In genomic region chr3:13111874-13112520, GRCh38 we compare ENCODE assay signal across 1 cellular context.
TF ChIP-seq lines count a peak whose summit lies in the region.

No MANE protein-coding gene starts in this region.

TF ChIP-seq in HepG2, 621 proteins besides CTCF, POLR2A, EP300 and RAD21 (continued from another document and continues in another):
- TF ChIP-seq ZNF205 (CRISPR knock-in tag; IDR thresholded peaks at IDR 0.05): 0 out of 2 replicates have a peak, but pooled peaks have one; percentile 31
- TF ChIP-seq ZNF264 (CRISPR knock-in tag; IDR thresholded peaks at IDR 0.05): peak; percentile 96
- TF ChIP-seq ZNF251 (CRISPR knock-in tag; IDR thresholded peaks at IDR 0.05): no peak
- no peak for TF ChIP-seq ELK4 (CRISPR knock-in tag; IDR thresholded peaks at IDR 0.05; ENCODE audit: borderline replicate concordance)
- no peak for TF ChIP-seq SMARCC2 (IDR thresholded peaks at IDR 0.05)
- no peak for TF ChIP-seq GATA4 (IDR thresholded peaks at IDR 0.05; ENCODE audit: borderline replicate concordance, low read depth)
- no peak for TF ChIP-seq ZNF746 (CRISPR knock-in tag; IDR thresholded peaks at IDR 0.05)
- no peak for TF ChIP-seq ZNF24 (IDR thresholded peaks at IDR 0.05)
- TF ChIP-seq ATAD3A (CRISPR knock-in tag; IDR thresholded peaks at IDR 0.05): no peak
- TF ChIP-seq FOXJ3 (CRISPR knock-in tag; IDR thresholded peaks at IDR 0.05; ENCODE audit: borderline replicate concordance): no peak
- no peak for TF ChIP-seq ZNF570 (CRISPR knock-in tag; IDR thresholded peaks at IDR 0.05; ENCODE audit: borderline replicate concordance)
- TF ChIP-seq DNMT3B (CRISPR knock-in tag; conservative IDR thresholded peaks at IDR 0.05): no peak
- TF ChIP-seq HMG20A (CRISPR knock-in tag; IDR thresholded peaks at IDR 0.05; ENCODE audit: borderline replicate concordance): no peak
- no peak for TF ChIP-seq ZBTB3 (CRISPR knock-in tag; IDR thresholded peaks at IDR 0.05; ENCODE audit: borderline replicate concordance, low read depth)
- TF ChIP-seq ZNF160 (CRISPR knock-in tag; IDR thresholded peaks at IDR 0.05): no peak
- TF ChIP-seq ZNF3 (CRISPR knock-in tag; IDR thresholded peaks at IDR 0.05): no peak
- TF ChIP-seq ZNF468 (CRISPR knock-in tag; IDR thresholded peaks at IDR 0.05): no peak
- TF ChIP-seq IRF2 (CRISPR knock-in tag; IDR thresholded peaks at IDR 0.05): no peak
- TF ChIP-seq ZNF567 (CRISPR knock-in tag; IDR thresholded peaks at IDR 0.05; ENCODE audit: borderline replicate concordance): no peak; the same call in 1 of the 2 replicates
- no peak for TF ChIP-seq ZFP82 (CRISPR knock-in tag; IDR thresholded peaks at IDR 0.05; ENCODE audit: borderline replicate concordance)
- no peak for TF ChIP-seq NR2F2 (IDR thresholded peaks at IDR 0.05; ENCODE audit: borderline replicate concordance, low read depth)
- TF ChIP-seq ARID2 (CRISPR knock-in tag; IDR thresholded peaks at IDR 0.05; ENCODE audit: borderline replicate concordance): no peak
- TF ChIP-seq ZNF710 (CRISPR knock-in tag; IDR thresholded peaks at IDR 0.05; ENCODE audit: borderline replicate concordance): 0 out of 2 replicates have a peak, but pooled peaks have one; percentile 68
- TF ChIP-seq ZNF501 (CRISPR knock-in tag; IDR thresholded peaks at IDR 0.05): no peak
- TF ChIP-seq PBX2 (CRISPR knock-in tag; IDR thresholded peaks at IDR 0.05): no peak
- TF ChIP-seq ZSCAN12 (CRISPR knock-in tag; IDR thresholded peaks at IDR 0.05): no peak
- no peak for TF ChIP-seq HHEX (CRISPR knock-in tag; IDR thresholded peaks at IDR 0.05)
- no peak for TF ChIP-seq TFE3 (CRISPR knock-in tag; IDR thresholded peaks at IDR 0.05)
- no peak for TF ChIP-seq ZHX2 (IDR thresholded peaks at IDR 0.05; ENCODE audit: low read depth)
- TF ChIP-seq ZHX2 (CRISPR knock-in tag; IDR thresholded peaks at IDR 0.05; ENCODE audit: borderline replicate concordance): no peak
- TF ChIP-seq DRAP1 (CRISPR knock-in tag; IDR thresholded peaks at IDR 0.05): peak; percentile 19
- TF ChIP-seq JARID2 (CRISPR knock-in tag; IDR thresholded peaks at IDR 0.05; ENCODE audit: insufficient replicate concordance): no peak
- TF ChIP-seq TARDBP (CRISPR knock-in tag; IDR thresholded peaks at IDR 0.05): no peak
- TF ChIP-seq EEA1 (CRISPR knock-in tag; IDR thresholded peaks at IDR 0.05; ENCODE audit: borderline replicate concordance): no peak
- no peak for TF ChIP-seq CEBPG (CRISPR knock-in tag; IDR thresholded peaks at IDR 0.05)
- TF ChIP-seq GLMP (CRISPR knock-in tag; IDR thresholded peaks at IDR 0.05; ENCODE audit: borderline replicate concordance): no peak
- no peak for TF ChIP-seq ZNF30 (CRISPR knock-in tag; IDR thresholded peaks at IDR 0.05)
- no peak for TF ChIP-seq KDM6A (CRISPR knock-in tag; IDR thresholded peaks at IDR 0.05; ENCODE audit: low read depth)
- no peak for TF ChIP-seq ZC3H13 (CRISPR knock-in tag; IDR thresholded peaks at IDR 0.05)
- TF ChIP-seq ZNF543 (CRISPR knock-in tag; IDR thresholded peaks at IDR 0.05): no peak
- TF ChIP-seq ZNF354B (CRISPR knock-in tag; IDR thresholded peaks at IDR 0.05): no peak
- TF ChIP-seq MXD3 (CRISPR knock-in tag; IDR thresholded peaks at IDR 0.05): peak; percentile 37; the same call in 1 of the 2 replicates
- TF ChIP-seq ATF1 (CRISPR knock-in tag; IDR thresholded peaks at IDR 0.05): no peak
- no peak for TF ChIP-seq TEF (CRISPR knock-in tag; IDR thresholded peaks at IDR 0.05)
- no peak for TF ChIP-seq SALL2 (CRISPR knock-in tag; IDR thresholded peaks at IDR 0.05)
- no peak for TF ChIP-seq MAFG (CRISPR knock-in tag; IDR thresholded peaks at IDR 0.05)
- no peak for TF ChIP-seq GPBP1L1 (CRISPR knock-in tag; IDR thresholded peaks at IDR 0.05)
- no peak for TF ChIP-seq WIZ (CRISPR knock-in tag; IDR thresholded peaks at IDR 0.05)
- TF ChIP-seq ZNF800 (CRISPR knock-in tag; IDR thresholded peaks at IDR 0.05): no peak
- no peak for TF ChIP-seq ZSCAN31 (CRISPR knock-in tag; IDR thresholded peaks at IDR 0.05; ENCODE audit: low read depth)
- no peak for TF ChIP-seq MIXL1 (CRISPR knock-in tag; IDR thresholded peaks at IDR 0.05)
- TF ChIP-seq FOXM1 (CRISPR knock-in tag; IDR thresholded peaks at IDR 0.05): no peak
- no peak for TF ChIP-seq TOPORS (CRISPR knock-in tag; IDR thresholded peaks at IDR 0.05)
- no peak for TF ChIP-seq ZFYVE20 (CRISPR knock-in tag; IDR thresholded peaks at IDR 0.05; ENCODE audit: borderline replicate concordance, low read depth)
